In the genomic region with DNA sequence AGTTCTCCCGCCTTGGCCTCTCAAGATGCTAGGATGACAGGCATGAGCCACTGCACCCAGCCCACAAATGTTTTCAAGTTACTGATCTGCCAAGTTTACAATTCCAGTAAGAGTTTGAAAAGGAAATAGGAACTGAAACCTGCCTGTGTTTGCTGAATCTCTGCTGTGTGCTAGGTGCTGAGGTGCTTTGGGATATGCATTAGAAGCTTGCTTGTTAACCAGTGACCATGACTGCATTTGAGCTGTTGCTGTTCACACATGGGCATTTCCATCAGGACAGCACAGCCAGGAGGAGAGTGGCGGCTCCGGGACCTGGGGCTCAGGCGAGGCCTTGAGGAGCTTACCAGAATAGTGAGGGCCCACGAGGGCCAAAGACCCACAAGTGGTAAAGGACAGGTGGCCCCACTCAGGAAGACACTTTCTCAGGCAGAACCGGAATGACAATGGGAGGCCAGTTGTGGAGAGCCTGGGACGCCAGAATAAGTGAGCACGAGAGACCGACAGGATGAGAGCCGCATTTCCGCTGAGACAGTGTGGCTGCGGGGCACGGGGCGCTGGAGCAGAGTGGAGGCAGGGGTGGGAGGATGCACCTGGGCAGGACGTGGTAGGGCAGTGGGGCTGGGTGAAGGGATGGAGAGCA, we compare ENCODE assay signal across 1 cellular context.
TF ChIP-seq lines count a peak whose summit lies in the region.

No MANE protein-coding gene starts in this region.

TF ChIP-seq in GM12878, 131 proteins besides CTCF, POLR2A, EP300 and RAD21 (continued from another document):
- TF ChIP-seq MEF2A (IDR thresholded peaks at IDR 0.05; ENCODE audit: insufficient read depth, low read depth, low read length) (0 out of 2 replicates have a peak, but pooled peaks have one; percentile 14), PAX5 (IDR thresholded peaks at IDR 0.05; ENCODE audit: borderline replicate concordance, low read depth, low read length) (peak; percentile 85), ETV6 (conservative IDR thresholded peaks at IDR 0.05 in 1 of 2, IDR thresholded peaks at IDR 0.05 in 1 of 2; ENCODE audit: borderline replicate concordance in 1 of 2, low read depth in 1 of 2) (peak in 1 of 2 experiments; percentile 48; a peak in 1 of 4 replicates), MYC (IDR thresholded peaks at IDR 0.05; ENCODE audit: insufficient read depth, insufficient read length, insufficient replicate concordance, low read length, severe bottlenecking) (no peak), MEF2B (IDR thresholded peaks at IDR 0.05; ENCODE audit: partially characterized antibody, poor library complexity, severe bottlenecking) (peak; percentile 31), ZNF274 (IDR thresholded peaks at IDR 0.05; ENCODE audit: insufficient read depth, insufficient read length) (no peak), CBFB (IDR thresholded peaks at IDR 0.05; ENCODE audit: low read depth) (no peak), SREBF2 (IDR thresholded peaks at IDR 0.05; ENCODE audit: low read length) (no peak), HCFC1 (IDR thresholded peaks at IDR 0.05; ENCODE audit: low read length) (no peak)
